In the genomic region with DNA sequence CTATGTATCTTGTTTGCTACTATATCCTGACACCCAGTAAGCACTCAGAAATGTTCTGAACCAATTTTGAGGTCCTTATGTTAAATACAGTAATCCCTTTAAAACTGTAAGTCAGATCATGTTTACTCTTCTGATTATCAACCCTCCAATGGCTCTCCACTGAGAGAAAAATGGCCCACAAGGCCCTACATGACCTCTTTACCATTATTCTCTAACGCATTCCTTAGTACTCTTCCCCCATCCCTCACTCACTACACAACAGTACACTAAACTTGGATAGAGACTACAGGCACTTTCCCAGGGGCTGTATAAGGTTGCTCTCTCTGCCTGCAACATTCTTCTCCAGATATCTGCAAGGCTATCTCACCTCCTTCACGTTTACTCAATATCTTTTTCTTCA, we compare ENCODE assay signal across 12 cellular contexts. TPM values are rescaled to one million over a fixed set of nuclear protein-coding genes. Genes with fewer than 3 reads are reported as not detected.
A peak's percentile ranks its signal among the peaks of the same experiment; 100 is the strongest.
DNase-seq lines count a peak whose midpoint lies in the region; ATAC-seq and TF ChIP-seq lines count a peak whose summit lies in the region.
"Had no signal": no experiment of that assay in that cellular context is flagged by ENCODE, and none has a peak within 500 bp of the region (broad histone marks: within the 10 kb centered on the region; RNA-seq: fewer than 3 reads in every experiment).

No MANE protein-coding gene starts in this region.

- H3K36me3 ChIP-seq in HAP-1 (replicated peaks) (peaks cover 41% of the 10 kb centered on the region), mesendoderm (ENCODE audit: control insufficient read depth, insufficient read depth, low read length) (peaks cover 3% of the 10 kb centered on the region), left lung (peaks cover 0 to 42% of the 10 kb centered on the region in 2 donors)

- no peaks in the 10 kb centered on the region for H3K27me3 Mint-ChIP-seq in CD4-positive, alpha-beta T cell
- H3K27me3 Mint-ChIP-seq in WTC11 (ENCODE audit: low read depth), result no peaks in the 10 kb centered on the region

- no peaks in the 10 kb centered on the region for H3K27me3 ChIP-seq in CD4-positive, alpha-beta T cell (ENCODE audit: control insufficient read depth, insufficient read depth, low read length)
- H3K27me3 ChIP-seq in HAP-1 (ENCODE audit: low read depth), result no peaks in the 10 kb centered on the region
- H3K27me3 ChIP-seq in mesendoderm (ENCODE audit: insufficient read depth, low read length, poor library complexity), result no peaks in the 10 kb centered on the region
- no peaks in the 10 kb centered on the region for H3K27me3 ChIP-seq in left lung

- peaks cover 62% of the 10 kb centered on the region for H3K36me3 Mint-ChIP-seq in CD4-positive, alpha-beta T cell (ENCODE audit: low read depth)
- peaks cover 32% of the 10 kb centered on the region for H3K36me3 Mint-ChIP-seq in WTC11

- peak overlapping the region; percentile 93 for H3K4me3 Mint-ChIP-seq in CD4-positive, alpha-beta T cell
- peak overlapping the region; percentile 93 for H3K4me3 Mint-ChIP-seq in WTC11

- no peak overlapping the region for H2AK5ac ChIP-seq in mesendoderm (ENCODE audit: low read length)

- 100% methylated on average over 1 of the region's 2 CpGs for WGBS in mesendoderm (ENCODE audit: extremely low coverage, insufficient coverage, low lambda C conversion rate)

- peaks cover 6% of the 10 kb centered on the region for H3K79me1 ChIP-seq in mesendoderm (ENCODE audit: low read length)

- no peak overlapping the region for H3K4me2 ChIP-seq in mesendoderm (ENCODE audit: low read length)

- CTCF ChIA-PET in CD4-positive, alpha-beta T cell (lab: Charles Lee), result no interaction called here
- CTCF ChIA-PET in WTC11 (lab: Charles Lee), result no interaction called here

- no peak overlapping the region for H3K23ac ChIP-seq in mesendoderm (ENCODE audit: low read length)

- intact Hi-C loops in CD4-positive, alpha-beta T cell (cut with DNase I, micrococcal nuclease), result loop anchor here (2.0 to 10.0 kb wide), 7 partner anchors 81 to 1245 kb away; partner anchors contain the start of genes NPHP3 (in 2 of the 2), ANAPC13 (in 1 of the 2), CEP63 (in 1 of the 2) and DNAJC13 (in 1 of the 2)
- intact Hi-C loops in left lung (cut with DNase I), result no loop called here

- no peak overlapping the region for H3K18ac ChIP-seq in mesendoderm (ENCODE audit: low read length)

- no peak overlapping the region for H2BK120ac ChIP-seq in mesendoderm (ENCODE audit: low read depth, low read length)

- no peak for ATAC-seq in CD4-positive, alpha-beta T cell (ENCODE audit: poor library complexity)
- ATAC-seq in WTC11 (no peak), HG02973 (IDR thresholded peaks at IDR 0.05; ENCODE audit: unreplicated experiment) (no peak), GM18867 (IDR thresholded peaks at IDR 0.05; ENCODE audit: unreplicated experiment) (no peak), left lung (no peak), HG02870 (IDR thresholded peaks at IDR 0.05; ENCODE audit: unreplicated experiment) (no peak)

- no peak overlapping the region for H4K8ac ChIP-seq in mesendoderm (ENCODE audit: low read depth, low read length)

- H3K56ac ChIP-seq in mesendoderm (ENCODE audit: low read length), result no peak overlapping the region

- H3K9me3 Mint-ChIP-seq in CD4-positive, alpha-beta T cell, result no peaks in the 10 kb centered on the region
- no peaks in the 10 kb centered on the region for H3K9me3 Mint-ChIP-seq in WTC11

- POLR2A ChIA-PET in CD4-positive, alpha-beta T cell (lab: Charles Lee), result no interaction called here
- POLR2A ChIA-PET in WTC11 (lab: Charles Lee), result no interaction called here

- no peak overlapping the region for H3K27ac ChIP-seq in CD4-positive, alpha-beta T cell (ENCODE audit: low read depth, low read length)
- H3K27ac ChIP-seq in mesendoderm (ENCODE audit: low read depth, low read length) (no peak overlapping the region), left lung (no peak overlapping the region)

- H3K4me1 Mint-ChIP-seq in CD4-positive, alpha-beta T cell (ENCODE audit: low read depth), result peaks cover 45% of the 10 kb centered on the region
- peaks cover 19% of the 10 kb centered on the region for H3K4me1 Mint-ChIP-seq in WTC11

- H3K79me2 ChIP-seq in mesendoderm (ENCODE audit: control insufficient read depth, insufficient read depth, low read length), result peaks cover 21% of the 10 kb centered on the region

- TF ChIP-seq CTCF in CD4-positive, alpha-beta T cell (IDR thresholded peaks at IDR 0.05), result no peak
- no peak for TF ChIP-seq CTCF in WTC11 (IDR thresholded peaks at IDR 0.05)
- TF ChIP-seq CTCF in left lung (IDR thresholded peaks at IDR 0.05), result no peak

- H3K9ac ChIP-seq in mesendoderm (ENCODE audit: low read length), result peak overlapping the region; percentile 47

- no peak overlapping the region for H4K5ac ChIP-seq in mesendoderm (ENCODE audit: low read length)

- H3K4ac ChIP-seq in mesendoderm (ENCODE audit: low read depth, low read length), result no peak overlapping the region

- no peak overlapping the region for H2BK5ac ChIP-seq in mesendoderm (ENCODE audit: low read length)

- DNase-seq in CD4-positive, alpha-beta T cell, result no peak
- DNase-seq in HAP-1 (ENCODE audit: low spot score in 2 of 2), result peak; percentile 54 to 88
- DNase-seq in WTC11 (ENCODE audit: low spot score), result no peak
- DNase-seq in mesendoderm, result no peak
- no peak for DNase-seq in left lung
- DNase-seq: cortex of kidney, H7, kidney, NCI-H2107 had no signal

- H3K27ac Mint-ChIP-seq in CD4-positive, alpha-beta T cell, result peak overlapping the region; percentile 95
- H3K27ac Mint-ChIP-seq in WTC11, result no peak overlapping the region; the same call in 1 of the 2 replicates

- no peaks in the 10 kb centered on the region for H3K9me3 ChIP-seq in CD4-positive, alpha-beta T cell (ENCODE audit: control insufficient read depth, low read length)
- H3K9me3 ChIP-seq in HAP-1 (no peaks in the 10 kb centered on the region; the same call in 1 of the 2 replicates), left lung (no peaks in the 10 kb centered on the region)

- in situ Hi-C loops in HAP-1 (cut with MboI; ENCODE audit: low sequenced_read_pairs), result loop anchor here (10.0 to 25.0 kb wide), 2 partner anchors 145 to 827 kb away; partner anchors contain the start of genes ANAPC13, CEP63 and SRPRB

- H3K4me3 ChIP-seq in HAP-1 (peak overlapping the region; percentile 78), mesendoderm (ENCODE audit: low read length) (no peak overlapping the region), left lung (no peak overlapping the region)

- H3K4me1 ChIP-seq in HAP-1 (peaks cover 25% of the 10 kb centered on the region), mesendoderm (ENCODE audit: control insufficient read depth, low read depth, low read length) (no peaks in the 10 kb centered on the region), left lung (peaks cover 0 to 33% of the 10 kb centered on the region in 2 donors)

- no peak overlapping the region for H2BK15ac ChIP-seq in mesendoderm (replicated peaks; ENCODE audit: low read depth)

TF ChIP-seq in WTC11, 78 proteins besides CTCF, POLR2A, EP300 and RAD21 (continues in another document):
- TF ChIP-seq NR3C1 (CRISPR knock-in tag; conservative IDR thresholded peaks at IDR 0.05; ENCODE audit: low read depth), result no peak
- TF ChIP-seq ZBTB21 (CRISPR knock-in tag; IDR thresholded peaks at IDR 0.05; ENCODE audit: borderline replicate concordance), result no peak
- no peak for TF ChIP-seq IRF1 (CRISPR knock-in tag; IDR thresholded peaks at IDR 0.05)
- no peak for TF ChIP-seq E2F4 (CRISPR knock-in tag; IDR thresholded peaks at IDR 0.05; ENCODE audit: borderline replicate concordance, low read depth)
- TF ChIP-seq TEAD1 (CRISPR knock-in tag; IDR thresholded peaks at IDR 0.05), result no peak
- no peak for TF ChIP-seq CDX4 (CRISPR knock-in tag; IDR thresholded peaks at IDR 0.05; ENCODE audit: borderline replicate concordance)

RNA-seq across cellular contexts. Expression of gene TOPBP1, which starts 1.9 kb away (rescaled TPM):
- 10 to 100 TPM; 29.1 to 32.4 TPM for total RNA-seq in CD4-positive, alpha-beta T cell
- total RNA-seq in WTC11 (2021) (34.3 to 36.2 TPM (median 34.4 TPM) in 3 replicates), left lung (10 to 100 TPM; 17.5 to 26.2 TPM)
- polyA plus RNA-seq in mesendoderm (2013, experiment 1 of 2), result 32.7 TPM
- polyA plus RNA-seq in mesendoderm (2013, experiment 2 of 2), result 32.9 TPM

Comparison
In these comparisons a context has a peak if more than half of its experiments do, and no peak if none do; other contexts are left out.
1. DNase-seq: peak in HAP-1 (2 of 2); none in CD4-positive, alpha-beta T cell (0 of 10), WTC11 (single experiment), mesendoderm (single experiment) and left lung (0 of 2).
2. intact Hi-C loops: an anchor here in CD4-positive, alpha-beta T cell (2.0 to 10.0 kb wide); none called in left lung.